In the genomic region with DNA sequence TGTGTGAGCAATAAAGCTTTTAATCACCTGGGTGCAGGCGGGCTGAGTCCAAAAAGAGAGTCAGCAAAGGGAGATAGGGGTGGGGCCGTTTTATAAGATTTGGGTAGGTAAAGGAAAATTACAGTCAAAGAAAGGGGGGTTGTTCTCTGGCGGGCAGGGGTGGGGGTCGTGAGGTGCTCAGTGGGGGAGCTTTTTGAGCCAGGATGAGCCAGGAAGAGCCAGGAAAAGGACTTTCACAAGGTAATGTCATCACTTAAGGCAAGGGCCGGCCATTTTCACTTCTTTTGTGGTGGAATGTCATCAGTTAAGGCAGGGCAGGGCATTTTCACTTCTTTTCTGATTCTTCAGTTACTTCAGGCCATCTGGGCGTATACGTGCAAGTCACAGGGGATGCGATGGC, we compare ENCODE assay signal across 7 cellular contexts. TPM values are rescaled to one million over a fixed set of nuclear protein-coding genes. Genes with fewer than 3 reads are reported as not detected.
DNase-seq lines count a peak whose midpoint lies in the region; ATAC-seq and TF ChIP-seq lines count a peak whose summit lies in the region.
"Not testable (repeated sequence)": the region's sequence is repeated elsewhere in the genome, so short reads cannot be mapped to it uniquely, and the experiment has no call there.

No MANE protein-coding gene starts in this region.

- CTCF ChIA-PET in WTC11 (lab: Charles Lee) = interaction anchor here (0.6 to 1.5 kb wide), 3 partner anchors 82 to 721 kb away, joined by 3 to 6 read pairs (median 5); no protein-coding TSS in a partner anchor

- H3K27me3 Mint-ChIP-seq in WTC11 (ENCODE audit: low read depth); endodermal cell (ENCODE audit: insufficient read depth); nephron (ENCODE audit: low read depth); progenitor cell of endocrine pancreas: not testable (repeated sequence)

- not testable (repeated sequence) for DNase-seq in WTC11 (ENCODE audit: low spot score); right atrium auricular region (ENCODE audit: low spot score); progenitor cell of endocrine pancreas (ENCODE audit: low spot score, unreplicated experiment); uterus
- DNase-seq in endodermal cell = peak; percentile 68

- not testable (repeated sequence) for H3K36me3 Mint-ChIP-seq in WTC11; endodermal cell (ENCODE audit: low read depth); nephron (ENCODE audit: low read depth); progenitor cell of endocrine pancreas (ENCODE audit: insufficient read depth)

- not testable (repeated sequence) for TF ChIP-seq POLR2A in uterus (IDR thresholded peaks at IDR 0.05)

- H3K4me1 ChIP-seq in HUES6 (ENCODE audit: control insufficient read depth, insufficient read depth, low read length) = peaks cover 52% of the 10 kb centered on the region
- H3K4me1 ChIP-seq in endodermal cell (ENCODE audit: control insufficient read depth, insufficient read depth, low read length); uterus: not testable (repeated sequence)
- peaks cover 0 to 59% of the 10 kb centered on the region in 2 donors for H3K4me1 ChIP-seq in right atrium auricular region

- not testable (repeated sequence) for TF ChIP-seq CTCF in WTC11 (IDR thresholded peaks at IDR 0.05); endodermal cell (conservative IDR thresholded peaks at IDR 0.05); right atrium auricular region (IDR thresholded peaks at IDR 0.05); nephron (IDR thresholded peaks at IDR 0.05; ENCODE audit: unreplicated experiment in 3 of 3); progenitor cell of endocrine pancreas (IDR thresholded peaks at IDR 0.05; ENCODE audit: unreplicated experiment); uterus (IDR thresholded peaks at IDR 0.05)

- H3K27me3 ChIP-seq in HUES6 (ENCODE audit: control insufficient read depth, insufficient read depth, low read length); endodermal cell (ENCODE audit: control insufficient read depth, insufficient read depth, low read length, poor library complexity, severe bottlenecking); right atrium auricular region; uterus: not testable (repeated sequence)

- POLR2A ChIA-PET in WTC11 (lab: Charles Lee) = interaction anchor here (1.9 kb wide), 1 partner anchor 8 kb away, joined by 6 read pairs; no protein-coding TSS in a partner anchor

- not testable (repeated sequence) for H3K36me3 ChIP-seq in HUES6 (ENCODE audit: control insufficient read depth, insufficient read depth, low read length); endodermal cell (ENCODE audit: control insufficient read depth, insufficient read depth, low read length); right atrium auricular region; uterus

- intact Hi-C loops in uterus (cut with DNase I; ENCODE audit: low total_unique reads) = not testable (repeated sequence)

- not testable (repeated sequence) for ATAC-seq in WTC11

- peak overlapping the region; percentile 40 for H3K9ac ChIP-seq in HUES6 (ENCODE audit: low read length)
- not testable (repeated sequence) for H3K9ac ChIP-seq in endodermal cell (ENCODE audit: extremely low read depth, low read length, poor library complexity, severe bottlenecking)

- not testable (repeated sequence) for H3K9me3 Mint-ChIP-seq in WTC11; endodermal cell; nephron; progenitor cell of endocrine pancreas (ENCODE audit: low read depth)

- H3K27ac Mint-ChIP-seq in WTC11 = peak overlapping the region; percentile 92
- H3K27ac Mint-ChIP-seq in endodermal cell = not testable (repeated sequence)
- H3K27ac Mint-ChIP-seq in nephron = peak overlapping the region in 2 of 3 experiments; percentile 25 to 89
- peak overlapping the region; percentile 34 for H3K27ac Mint-ChIP-seq in progenitor cell of endocrine pancreas

- WGBS in endodermal cell (ENCODE audit: insufficient coverage in 1 of 2, insufficient read length in 1 of 2), 2 experiments = 69 to 75% methylated on average over 5 to 8 of the region's 8 CpGs

- H3K4me1 Mint-ChIP-seq in WTC11 (peaks cover 62% of the 10 kb centered on the region), endodermal cell (peaks cover 52% of the 10 kb centered on the region), nephron (peaks cover 70% of the 10 kb centered on the region), progenitor cell of endocrine pancreas (ENCODE audit: low read depth) (peaks cover 35% of the 10 kb centered on the region)

- peak overlapping the region; percentile 86; the same call in 1 of the 2 replicates for H3K4me3 ChIP-seq in HUES6 (ENCODE audit: low read depth, low read length)
- peak overlapping the region; percentile 98 for H3K4me3 ChIP-seq in endodermal cell (ENCODE audit: low read length)
- H3K4me3 ChIP-seq in right atrium auricular region = peak overlapping the region in 1 of 2 donors; percentile 10
- not testable (repeated sequence) for H3K4me3 ChIP-seq in uterus

- H3K4me3 Mint-ChIP-seq in WTC11 = 0 out of 2 replicates have a peak overlapping the region, but pooled peaks have one; percentile 13
- H3K4me3 Mint-ChIP-seq in endodermal cell = peak overlapping the region; percentile 7
- peak overlapping the region; percentile 68 to 92 (median 79) for H3K4me3 Mint-ChIP-seq in nephron
- peak overlapping the region; percentile 52 for H3K4me3 Mint-ChIP-seq in progenitor cell of endocrine pancreas (ENCODE audit: low read depth)

- peak overlapping the region; percentile 16; the same call in 1 of the 2 replicates for H3K27ac ChIP-seq in HUES6 (ENCODE audit: low read depth, low read length)
- H3K27ac ChIP-seq in endodermal cell (ENCODE audit: low read depth, low read length) = not testable (repeated sequence)
- H3K27ac ChIP-seq in right atrium auricular region = peak overlapping the region; percentile 94 to 95
- peak overlapping the region; percentile 0 to 28 for H3K27ac ChIP-seq in uterus

- not testable (repeated sequence) for H3K9me3 ChIP-seq in HUES6 (ENCODE audit: control insufficient read depth, insufficient read depth, low read depth, low read length); endodermal cell (ENCODE audit: control insufficient read depth, low read length); right atrium auricular region; uterus

RNA-seq across cellular contexts. Expression of a gene that starts 3.2 kb away (rescaled TPM):
- total RNA-seq in WTC11 (2021) (10.3 to 15.9 TPM (median 12.3 TPM) in 3 replicates), endodermal cell (10 to 100 TPM; 14.0 to 16.8 TPM), right atrium auricular region (10 to 100 TPM; 16.9 to 30.1 TPM), progenitor cell of endocrine pancreas (7.6 and 9.7 TPM in 2 replicates), uterus (10 to 100 TPM in 3 of 4 donors, 1 to 10 TPM in 1; 9.4 to 56.8 (median 26.8) TPM)
- polyA plus RNA-seq in endodermal cell (2013, experiment 1 of 2) = 29.7 TPM
- polyA plus RNA-seq in endodermal cell (2013, experiment 2 of 2) = 27.3 TPM

Comparison
In these comparisons a context has a peak if more than half of its experiments do, and no peak if none do; other contexts are left out.
1. H3K4me3 Mint-ChIP-seq: peak in every context shown above with its lines; median percentile 79 in nephron; 52 in progenitor cell of endocrine pancreas; 13 in WTC11; 7 in endodermal cell.